ENCODE assay signal across 8 cellular contexts in the genomic region with DNA sequence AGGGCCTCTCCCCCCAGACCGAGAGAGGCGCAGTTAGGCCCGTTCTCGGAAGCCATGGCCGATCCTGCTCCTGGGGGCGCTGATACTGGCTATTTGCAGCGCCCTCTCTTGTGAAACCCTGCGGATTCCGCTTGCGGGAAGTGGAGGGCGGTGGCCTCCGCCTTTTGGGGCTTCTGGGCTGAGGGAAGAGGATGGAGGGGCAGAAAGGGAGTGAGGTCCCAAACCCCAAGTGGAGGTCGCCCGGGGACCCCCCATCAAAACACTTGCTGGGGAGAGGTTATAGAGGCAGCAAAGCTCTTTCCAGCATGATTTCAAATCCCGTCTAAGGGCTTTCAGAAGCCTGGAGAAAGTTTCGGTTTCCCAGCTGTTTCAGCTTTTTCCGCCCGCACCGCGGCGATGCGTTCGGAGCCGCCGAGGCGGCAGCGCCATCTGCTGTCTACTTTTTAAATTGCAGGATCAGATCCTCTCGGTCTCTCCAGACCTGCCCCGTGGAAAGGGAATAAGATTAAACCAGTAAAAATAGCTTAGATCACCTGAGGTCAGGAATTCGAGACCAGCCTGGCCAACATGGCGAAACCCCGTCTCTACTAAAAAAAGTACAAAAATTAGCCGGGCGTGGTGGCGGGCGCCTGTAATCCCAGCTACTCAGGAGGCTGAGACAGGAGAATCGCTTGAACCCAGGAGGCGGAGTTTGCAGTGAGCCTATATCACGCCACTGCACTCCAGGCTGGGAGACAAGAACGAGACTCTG. TPM values are rescaled to one million over a fixed set of nuclear protein-coding genes. Genes with fewer than 3 reads are reported as not detected.
A peak's percentile ranks its signal among the peaks of the same experiment; 100 is the strongest.
DNase-seq lines count a peak whose midpoint lies in the region; ATAC-seq and TF ChIP-seq lines count a peak whose summit lies in the region.

No MANE protein-coding gene starts in this region.

- peaks cover 2% of the 10 kb centered on the region for H3K36me3 Mint-ChIP-seq in neural crest cell (ENCODE audit: low read depth)

- H3K27me3 ChIP-seq in foreskin keratinocyte, result no peaks in the 10 kb centered on the region

- H3K4me3 Mint-ChIP-seq in neural crest cell, result peak overlapping the region; percentile 71

- H3K27ac ChIP-seq in foreskin keratinocyte, result peak overlapping the region; percentile 83

- peak; percentile 84 for ATAC-seq in foreskin keratinocyte
- no peak for ATAC-seq in HG03025 (IDR thresholded peaks at IDR 0.05; ENCODE audit: low FRiP score, unreplicated experiment)

- H3K9me3 Mint-ChIP-seq in neural crest cell, result peaks cover 3% of the 10 kb centered on the region

- peaks cover 26% of the 10 kb centered on the region for H3K4me1 Mint-ChIP-seq in neural crest cell

- no peaks in the 10 kb centered on the region for H3K27me3 Mint-ChIP-seq in neural crest cell (ENCODE audit: low read depth)

- H3K27ac Mint-ChIP-seq in neural crest cell (ENCODE audit: unreplicated experiment), result no peak overlapping the region

- H3K4me1 ChIP-seq in foreskin keratinocyte, result no peaks in the 10 kb centered on the region

- peak; percentile 81 for DNase-seq in ELR (ENCODE audit: low read depth)
- peak; percentile 63 for DNase-seq in HT1080 (ENCODE audit: low read depth)
- peak; percentile 70 for DNase-seq in RPMI7951 (ENCODE audit: low read depth)
- peak; percentile 84 for DNase-seq in activated gamma-delta T cell treated with Interleukin-2 at 50 U/mL for 16 hours
- peak; percentile 30 to 59 for DNase-seq in foreskin keratinocyte
- DNase-seq in neural crest cell (ENCODE audit: low read depth, low spot score), result peak; percentile 98
- DNase-seq in stimulated activated naive CD4-positive, alpha-beta T cell treated with Interleukin-2 at 50 U/mL for 16 hours (lab: John Stamatoyannopoulos, UW), result peak; percentile 58

- TF ChIP-seq CTCF in foreskin keratinocyte (conservative IDR thresholded peaks at IDR 0.05), result peak; percentile 98
- TF ChIP-seq CTCF in neural crest cell (conservative IDR thresholded peaks at IDR 0.05), result peak; percentile 91

RNA-seq across cellular contexts. Expression of a gene that starts 15.8 kb away (rescaled TPM):
- total RNA-seq in HT1080 (2014; rRNA removed; shearing (Covaris generic)), result not detected in 2 replicates
- not detected in 2 replicates for polyA plus RNA-seq in HT1080 (2015; cell fraction: cytosol; rRNA removed)
- not detected in 2 replicates for polyA plus RNA-seq in HT1080 (2015; cell fraction: nucleus; rRNA removed)
- total RNA-seq in RPMI7951 (2014; rRNA removed; shearing (Covaris generic)), result not detected in 2 replicates
- total RNA-seq in foreskin keratinocyte, result not detected in 2 replicates
- not detected in 2 replicates for polyA plus RNA-seq in foreskin keratinocyte
- total RNA-seq in neural crest cell, result not detected in 2 replicates

RNA-seq across cellular contexts. Expression of a gene that starts 28.1 kb away (rescaled TPM):
- total RNA-seq in HT1080 (2014; rRNA removed; shearing (Covaris generic)), result not detected in 2 replicates
- 0.03 TPM in 2 replicates for polyA plus RNA-seq in HT1080 (2015; cell fraction: cytosol; rRNA removed)
- 0.06 and 0.09 TPM in 2 replicates for polyA plus RNA-seq in HT1080 (2015; cell fraction: nucleus; rRNA removed)
- 2.8 and 3.1 TPM in 2 replicates for total RNA-seq in RPMI7951 (2014; rRNA removed; shearing (Covaris generic))
- 0.92 and 1.1 TPM in 2 replicates for total RNA-seq in foreskin keratinocyte
- 0.44 and 0.45 TPM in 2 replicates for polyA plus RNA-seq in foreskin keratinocyte
- 0.51 and 0.57 TPM in 2 replicates for total RNA-seq in neural crest cell

Comparison
In these comparisons a context has a peak if more than half of its experiments do, and no peak if none do; other contexts are left out.
1. DNase-seq: peak in every context shown above with its lines; median percentile 98 in neural crest cell; 84 in activated gamma-delta T cell treated with Interleukin-2 at 50 U/mL for 16 hours; 81 in ELR; 70 in RPMI7951; 63 in HT1080; 58 in stimulated activated naive CD4-positive, alpha-beta T cell treated with Interleukin-2 at 50 U/mL for 16 hours; 44 in foreskin keratinocyte.